8 cellular contexts compared by ENCODE assay signal in genomic region chr6:2940010-2940850, GRCh38. TPM values are rescaled to one million over a fixed set of nuclear protein-coding genes. Genes with fewer than 3 reads are reported as not detected.
DNase-seq lines count a peak whose midpoint lies in the region; ATAC-seq lines count a peak whose summit lies in the region.

No MANE protein-coding gene starts in this region.

- H3K27ac ChIP-seq in aorta (ENCODE audit: low read depth in 1 of 2, low read length in 2 of 2), result no peak overlapping the region

- H3K36me3 ChIP-seq in H7 (replicated peaks; ENCODE audit: control insufficient read depth, insufficient read depth, low read length), result no peaks in the 10 kb centered on the region
- H3K36me3 ChIP-seq in aorta (ENCODE audit: control insufficient read depth in 1 of 2, insufficient read depth in 2 of 2, low read length in 1 of 2), result no peaks in the 10 kb centered on the region

- whole genome bisulfite sequencing in aorta, 2 donors, result 91% methylated on average over 26 of the region's 26 CpGs

- peak; percentile 78 for ATAC-seq in GM18498 (IDR thresholded peaks at IDR 0.05; ENCODE audit: unreplicated experiment)
- no peak for ATAC-seq in aorta (ENCODE audit: low FRiP score)

- H3K4me1 ChIP-seq in aorta (ENCODE audit: control insufficient read depth in 1 of 2, insufficient read depth in 2 of 2, low read length in 2 of 2), result no peaks in the 10 kb centered on the region

- in situ Hi-C loops in G401 (cut with HindIII; ENCODE audit: low sequenced_read_pairs), result no loop called here

- peak; percentile 12 for DNase-seq in H7
- peak; percentile 4 for DNase-seq in NOMO-1 treated with dmso at 0.1 percent for 144 hours (lab: John Stamatoyannopoulos, UW; ENCODE audit: unreplicated experiment)
- DNase-seq in activated T-helper 9 cell treated with anti-CD3 and anti-CD28 coated beads, Interleukin-2, amount 50 U/mL, for 16 hours (ENCODE audit: low read depth), result peak; percentile 64
- peak; percentile 79 to 86 for DNase-seq in stimulated activated CD4-positive, alpha-beta T cell treated with anti-CD3 and anti-CD28 coated beads, Interleukin-15, amount 100 ng/mL, for 48 hours (ENCODE audit: low read depth in 2 of 2)
- no peak for DNase-seq in DMS53 treated with DMSO at 0.1 percent for 48 hours (lab: John Stamatoyannopoulos, UW; ENCODE audit: unreplicated experiment)
- DNase-seq in G401 (ENCODE audit: low spot score), result no peak
- no peak for DNase-seq in aorta

- no peaks in the 10 kb centered on the region for H3K27me3 ChIP-seq in H7 (ENCODE audit: control insufficient read depth, insufficient read depth, low read length)
- H3K27me3 ChIP-seq in aorta (ENCODE audit: control insufficient read depth in 1 of 2, insufficient read depth in 2 of 2, low read length in 1 of 2), result no peaks in the 10 kb centered on the region

- H3K4me3 ChIP-seq in H7 (ENCODE audit: insufficient read depth, low read depth, low read length), result no peak overlapping the region
- H3K4me3 ChIP-seq in aorta (ENCODE audit: low read length in 2 of 2), result no peak overlapping the region

- intact Hi-C loops in aorta (cut with DNase I), result no loop called here

- no peaks in the 10 kb centered on the region for H3K9me3 ChIP-seq in aorta (ENCODE audit: control insufficient read depth, low read length)

RNA-seq across cellular contexts. Expression of gene SERPINB6, which starts 31.1 kb away (rescaled TPM):
- total RNA-seq in H7 (2014; rRNA removed; shearing (Covaris generic)), result 26.8 and 34.1 TPM in 2 replicates
- total RNA-seq in G401 (2014; rRNA removed; shearing (Covaris generic)), result 128 and 147 TPM in 2 replicates
- 100 to 1,000 TPM; 111 to 132 TPM for total RNA-seq in aorta
- polyA plus RNA-seq in aorta, result 100 to 1,000 TPM; 174 to 243 TPM

RNA-seq across cellular contexts. Expression of gene SERPINB9, which starts 37.1 kb away (rescaled TPM):
- 46.4 and 57.1 TPM in 2 replicates for total RNA-seq in H7 (2014; rRNA removed; shearing (Covaris generic))
- total RNA-seq in G401 (2014; rRNA removed; shearing (Covaris generic)), result 18.6 and 26.5 TPM in 2 replicates
- total RNA-seq in aorta, result 10 to 100 TPM; 11.5 to 14.5 TPM
- polyA plus RNA-seq in aorta, result 1 to 10 TPM; 4.9 to 5.4 TPM

RNA-seq across cellular contexts. Expression of gene NQO2, which starts 59.5 kb away (rescaled TPM):
- 40.5 and 76.0 TPM in 2 replicates for total RNA-seq in H7 (2014; rRNA removed; shearing (Covaris generic))
- 159 and 203 TPM in 2 replicates for total RNA-seq in G401 (2014; rRNA removed; shearing (Covaris generic))
- 10 to 100 TPM; 23.2 to 40.3 TPM for total RNA-seq in aorta
- polyA plus RNA-seq in aorta, result 10 to 100 TPM; 58.6 to 58.9 TPM

Comparison
In these comparisons a context has a peak if more than half of its experiments do, and no peak if none do; other contexts are left out.
1. DNase-seq: peak in H7 (single experiment), NOMO-1 treated with dmso at 0.1 percent for 144 hours (single experiment), activated T-helper 9 cell treated with anti-CD3 and anti-CD28 coated beads, Interleukin-2, amount 50 U/mL, for 16 hours (single experiment) and stimulated activated CD4-positive, alpha-beta T cell treated with anti-CD3 and anti-CD28 coated beads, Interleukin-15, amount 100 ng/mL, for 48 hours (2 of 2); none in DMS53 treated with DMSO at 0.1 percent for 48 hours (single experiment), G401 (single experiment) and aorta (0 of 2).